8 cellular contexts compared by ENCODE assay signal in the genomic region with DNA sequence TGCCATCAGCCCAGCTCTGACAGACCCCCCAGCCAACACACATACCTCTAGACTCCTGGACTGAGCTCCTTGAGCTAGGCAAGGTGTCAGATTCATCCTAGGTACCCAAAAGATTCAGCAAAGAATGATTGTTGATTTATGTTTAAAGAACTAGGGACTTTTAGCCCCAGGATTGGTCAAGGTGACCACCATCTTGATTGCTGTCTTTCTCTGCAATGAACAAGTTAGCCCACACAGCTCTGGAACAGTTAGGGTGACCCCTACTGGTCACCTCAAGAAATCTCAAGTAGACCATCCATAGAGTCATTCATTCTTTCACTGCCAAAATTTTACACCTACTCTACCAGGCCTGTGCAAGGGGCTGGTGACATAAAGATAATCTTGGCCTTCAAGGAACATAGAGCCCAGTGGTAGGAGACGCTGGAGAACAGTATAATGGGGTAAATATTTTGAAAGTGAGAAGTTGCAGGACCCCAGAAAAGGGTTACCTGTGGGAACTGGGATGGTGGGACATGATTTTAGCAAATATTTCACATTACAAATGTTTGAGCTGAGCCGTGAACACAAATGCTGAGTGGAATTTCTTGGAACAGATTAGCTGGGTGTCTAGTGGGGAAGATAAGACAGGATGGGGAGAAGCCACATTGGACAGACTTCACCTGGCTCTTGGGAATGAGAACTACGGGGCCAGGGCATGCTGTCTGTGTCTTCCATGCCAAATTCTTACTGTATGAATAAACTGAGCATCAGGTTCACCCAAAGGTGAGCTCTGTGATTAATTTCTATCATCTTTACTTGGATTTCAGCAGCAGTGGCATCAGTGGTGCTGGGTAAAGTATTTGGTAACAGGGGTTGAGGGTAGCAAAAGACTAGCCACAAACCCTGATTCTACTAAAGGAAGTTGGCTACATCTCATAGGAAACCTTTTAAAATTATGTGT. TPM values are rescaled to one million over a fixed set of nuclear protein-coding genes. Genes with fewer than 3 reads are reported as not detected.
DNase-seq lines count a peak whose midpoint lies in the region; ATAC-seq, FAIRE-seq and TF ChIP-seq lines count a peak whose summit lies in the region.

No MANE protein-coding gene starts in this region.

- H3K36me3 ChIP-seq in kidney (ENCODE audit: control insufficient read depth in 1 of 2, insufficient read depth in 2 of 2, low read length in 2 of 2) = no peaks in the 10 kb centered on the region
- no peaks in the 10 kb centered on the region for H3K36me3 ChIP-seq in ovary

- TF ChIP-seq POLR2A in ovary (IDR thresholded peaks at IDR 0.05) = no peak

- no peak overlapping the region for H3K9ac ChIP-seq in kidney (ENCODE audit: low read length in 2 of 2)

- no peak for TF ChIP-seq EP300 in ovary (IDR thresholded peaks at IDR 0.05)

- in situ Hi-C loops in GM13976 (cut with MboI; ENCODE audit: low sequenced_read_pairs, unreplicated experiment) = loop anchor here (10.0 kb wide), 1 partner anchor 250 kb away; no protein-coding TSS in a partner anchor

- intact Hi-C loops in kidney (cut with DNase I) (no loop called here), ovary (cut with DNase I) (loop anchor here in 1 of 4 donors (5.0 kb wide), 1 partner anchor 72 kb away; no protein-coding TSS in a partner anchor)

- peaks cover 16 to 26% of the 10 kb centered on the region in 2 donors for H3K4me1 ChIP-seq in kidney (ENCODE audit: control insufficient read depth in 1 of 2, insufficient read depth in 1 of 2, low read depth in 1 of 2, low read length in 2 of 2)
- H3K4me1 ChIP-seq in ovary (ENCODE audit: insufficient read depth) = peaks cover 37% of the 10 kb centered on the region

- ATAC-seq in stimulated activated naive CD8-positive, alpha-beta T cell treated with anti-CD3 and anti-CD28 coated beads, Interleukin-15, Interleukin-2, amounts not matched to agents 100 U/mL and 50 U/mL, for 24 hours = peak; percentile 60

- H3K9me3 ChIP-seq in kidney (ENCODE audit: control insufficient read depth in 1 of 2, low read length in 2 of 2) = no peaks in the 10 kb centered on the region
- no peaks in the 10 kb centered on the region for H3K9me3 ChIP-seq in ovary

- 38 to 47% (median 40%) methylated on average over 3 of the region's 3 CpGs for WGBS in ovary, 3 donors

- no peak overlapping the region for H3K4me3 ChIP-seq in cardiac fibroblast (replicated peaks in 1 of 2; ENCODE audit: low read depth in 2 of 2, low read length in 2 of 2)
- H3K4me3 ChIP-seq in kidney (ENCODE audit: low read length in 2 of 2) = no peak overlapping the region
- H3K4me3 ChIP-seq in ovary = no peak overlapping the region

- H3K27me3 ChIP-seq in ovary = no peaks in the 10 kb centered on the region

- TF ChIP-seq CTCF in GM13976 (IDR thresholded peaks at IDR 0.05; ENCODE audit: borderline replicate concordance, control extremely low read depth, extremely low read depth, insufficient read depth, missing control alignments) (peak; percentile 51), cardiac fibroblast (IDR thresholded peaks at IDR 0.05; ENCODE audit: low read depth, low read length) (peak; percentile 73), kidney (IDR thresholded peaks at IDR 0.05; ENCODE audit: borderline replicate concordance, extremely low read depth, insufficient read depth) (peak; percentile 63), ovary (IDR thresholded peaks at IDR 0.05) (peak in 1 of 3 donors; percentile 25)

- DNase-seq in AML-193 (lab: John Stamatoyannopoulos, UW) = peak; percentile 73 to 75
- DNase-seq in GM13976 (ENCODE audit: low spot score) = peak; percentile 75
- DNase-seq in HTR-8/SVneo (ENCODE audit: insufficient read length, low spot score) = peak; percentile 50
- DNase-seq in RPMI7951 (ENCODE audit: low read depth) = peak; percentile 76
- DNase-seq in cardiac fibroblast (ENCODE audit: low read depth in 2 of 2) = peak; percentile 84 to 87
- no peak for DNase-seq in kidney
- peak; percentile 28 for DNase-seq in stimulated activated naive CD8-positive, alpha-beta T cell treated with anti-CD3 and anti-CD28 coated beads, Interleukin-15, Interleukin-2, amounts not matched to agents 100 U/mL and 50 U/mL, for 24 hours
- no peak for DNase-seq in ovary

- H3K27ac ChIP-seq in kidney (ENCODE audit: low read depth in 2 of 2, low read length in 2 of 2) (peak overlapping the region in 1 of 2 donors; percentile 30), ovary (no peak overlapping the region)

- FAIRE-seq in HTR-8/SVneo (lab: Jason Lieb, UNC) = no peak
- no peak for FAIRE-seq in kidney (lab: Jason Lieb, UNC)

RNA-seq across cellular contexts. Expression of gene IRAG1, which starts 39.1 kb away (rescaled TPM):
- total RNA-seq in RPMI7951 (2014; rRNA removed; shearing (Covaris generic)) = 15.4 and 23.8 TPM in 2 replicates
- total RNA-seq in kidney (38.1 TPM), ovary (10 to 100 TPM in 6 of 7 donors, 1 to 10 TPM in 1; 5.8 to 89.5 (median 29.8) TPM)
- polyA plus RNA-seq in kidney (ENCODE audit: insufficient read depth, low read depth, low replicate concordance) (7.0 TPM), ovary (10 to 100 TPM; 16.3 to 70.6 TPM)

Comparison
In these comparisons a context has a peak if more than half of its experiments do, and no peak if none do; other contexts are left out.
1. DNase-seq: peak in AML-193 (2 of 2), GM13976 (single experiment), HTR-8/SVneo (single experiment), RPMI7951 (single experiment), cardiac fibroblast (2 of 2) and stimulated activated naive CD8-positive, alpha-beta T cell treated with anti-CD3 and anti-CD28 coated beads, Interleukin-15, Interleukin-2, amounts not matched to agents 100 U/mL and 50 U/mL, for 24 hours (single experiment); none in kidney (single experiment) and ovary (0 of 5).